In the genomic region with DNA sequence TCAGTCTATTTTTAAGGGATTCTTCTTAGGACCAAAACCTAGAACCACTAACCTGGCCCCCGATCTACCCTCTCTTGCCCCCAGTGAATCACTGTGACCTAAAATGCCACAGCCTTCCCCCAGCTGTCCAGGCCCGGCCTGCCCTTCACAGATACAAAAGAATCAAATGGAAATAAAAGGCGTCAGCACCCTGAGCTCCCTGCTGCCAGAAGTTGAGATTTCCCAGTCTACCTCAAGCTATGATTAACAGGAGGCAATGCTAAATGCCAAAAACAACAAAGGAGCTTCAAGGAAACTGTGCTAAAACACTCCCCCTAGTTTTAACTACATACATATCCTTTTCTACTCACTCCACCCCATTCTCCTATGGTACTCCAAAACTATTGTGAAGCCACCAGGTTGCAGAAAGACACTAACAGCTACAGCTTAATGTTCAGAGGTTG, we compare ENCODE assay signal across 12 cellular contexts.
A peak's percentile ranks its signal among the peaks of the same experiment; 100 is the strongest.
DNase-seq lines count a peak whose midpoint lies in the region; ATAC-seq and TF ChIP-seq lines count a peak whose summit lies in the region.
"Had no signal": no experiment of that assay in that cellular context is flagged by ENCODE, and none has a peak within 500 bp of the region (broad histone marks: within the 10 kb centered on the region; RNA-seq: fewer than 3 reads in every experiment).

No MANE protein-coding gene starts in this region.

- CTCF ChIA-PET in PC-9 (lab: Charles Lee) = no interaction called here

- no TSS peak for BruUV-seq in PC-9 (replicated peaks; lab: Mats Ljungman, UMichigan)

- H3K9me3 ChIP-seq in NT2/D1 (ENCODE audit: insufficient read depth, low read length) (no peaks in the 10 kb centered on the region), PC-9 (ENCODE audit: insufficient read depth, low read depth) (no peaks in the 10 kb centered on the region)
- H3K9me3 ChIP-seq: suprapubic skin had no signal

- H3K27ac ChIP-seq in PC-9 = no peak overlapping the region
- H3K27ac ChIP-seq: SK-N-MC, suprapubic skin had no signal

- no peak overlapping the region for H3K9ac ChIP-seq in NT2/D1 (ENCODE audit: insufficient read length, low read depth)

- H3K4me1 ChIP-seq in NT2/D1 (ENCODE audit: insufficient read depth, insufficient read length) (no peaks in the 10 kb centered on the region), PC-9 (replicated peaks; ENCODE audit: insufficient read depth) (no peaks in the 10 kb centered on the region)
- H3K4me1 ChIP-seq: suprapubic skin had no signal

- no peaks in the 10 kb centered on the region for H3K27me3 ChIP-seq in NT2/D1 (ENCODE audit: insufficient read depth, insufficient read length)
- no peaks in the 10 kb centered on the region for H3K27me3 ChIP-seq in PC-9 (ENCODE audit: insufficient read depth, low read depth)
- H3K27me3 ChIP-seq: suprapubic skin had no signal

- H3K79me2 ChIP-seq in PC-9 (ENCODE audit: low read depth) = no peaks in the 10 kb centered on the region

- H3F3A ChIP-seq in PC-9 (ENCODE audit: insufficient read depth, low read depth) = no peaks in the 10 kb centered on the region

- intact Hi-C loops in head of caudate nucleus (cut with DNase I) (no loop called here), PC-9 (cut with micrococcal nuclease; ENCODE audit: unreplicated experiment) (no loop called here)

- POLR2A ChIA-PET in PC-9 (lab: Charles Lee; ENCODE audit: unreplicated experiment) = interaction anchor here (0.6 to 0.7 kb wide), 3 partner anchors 78 to 279 kb away, joined by 3 to 8 read pairs (median 4); no protein-coding TSS in a partner anchor

- peak; percentile 82 for ATAC-seq in omental fat pad (ENCODE audit: low FRiP score)

- no peaks in the 10 kb centered on the region for H3K36me3 ChIP-seq in NT2/D1 (ENCODE audit: insufficient read depth, insufficient read length, low read length)
- H3K36me3 ChIP-seq in PC-9 (ENCODE audit: low read depth) = no peaks in the 10 kb centered on the region
- H3K36me3 ChIP-seq: suprapubic skin had no signal

- no peak overlapping the region for H3K4me2 ChIP-seq in PC-9

- no peaks in the 10 kb centered on the region for H3K9me2 ChIP-seq in PC-9 (ENCODE audit: insufficient read depth)

- no peak overlapping the region for H2AFZ ChIP-seq in PC-9

- H4K20me1 ChIP-seq in PC-9 (ENCODE audit: insufficient read depth) = no peaks in the 10 kb centered on the region

- DNase-seq in AG10803 (ENCODE audit: low read depth) (peak; percentile 21), NT2/D1 (ENCODE audit: low read depth, low spot score) (peak; percentile 33), foreskin fibroblast (peak; percentile 36 to 60), omental fat pad (ENCODE audit: low spot score) (no peak), head of caudate nucleus (no peak), NOMO-1 treated with dmso at 0.1 percent for 144 hours (lab: John Stamatoyannopoulos, UW; ENCODE audit: unreplicated experiment) (no peak), PC-9 (no peak), putamen (ENCODE audit: low spot score) (no peak)
- DNase-seq: erythroblast had no signal

- H3K4me3 ChIP-seq in AG10803 (ENCODE audit: low read length) (no peak overlapping the region), NT2/D1 (ENCODE audit: insufficient read length, low read depth) (no peak overlapping the region), foreskin fibroblast (ENCODE audit: low read depth in 1 of 2, low read length in 2 of 2) (no peak overlapping the region), PC-9 (no peak overlapping the region)
- H3K4me3 ChIP-seq: SK-N-MC, skin epidermis, suprapubic skin had no signal

- TF ChIP-seq CTCF in AG10803 (conservative IDR thresholded peaks at IDR 0.05; ENCODE audit: low read length) (no peak), foreskin fibroblast (IDR thresholded peaks at IDR 0.05; ENCODE audit: low read depth, low read length) (no peak), omental fat pad (IDR thresholded peaks at IDR 0.05) (no peak), PC-9 (conservative IDR thresholded peaks at IDR 0.05) (no peak)

Comparison
In these comparisons a context has a peak if more than half of its experiments do, and no peak if none do; other contexts are left out.
1. DNase-seq: peak in AG10803 (single experiment), NT2/D1 (single experiment) and foreskin fibroblast (2 of 2); none in omental fat pad (single experiment), head of caudate nucleus (0 of 42), NOMO-1 treated with dmso at 0.1 percent for 144 hours (single experiment), PC-9 (0 of 2) and putamen (single experiment).